Comparison of ENCODE assay signal across 8 cellular contexts in genomic region chr1:174022976-174023277, GRCh38. TPM values are rescaled to one million over a fixed set of nuclear protein-coding genes. Genes with fewer than 3 reads are reported as not detected.
DNase-seq lines count a peak whose midpoint lies in the region; ATAC-seq and TF ChIP-seq lines count a peak whose summit lies in the region.

No MANE protein-coding gene starts in this region.

- H3K4me1 Mint-ChIP-seq in activated CD4-positive, alpha-beta T cell treated with anti-CD3 and anti-CD28 coated beads, Interleukin-2, amount 10 ng/mL, durations not matched to agents 7 days and 5 days, result peaks cover 35% of the 10 kb centered on the region

- H3K9me3 ChIP-seq in liver (ENCODE audit: control insufficient read depth in 4 of 4, low read length in 3 of 4) (no peaks in the 10 kb centered on the region), thymus (ENCODE audit: control insufficient read depth) (no peaks in the 10 kb centered on the region)

- H3K4me3 Mint-ChIP-seq in activated CD4-positive, alpha-beta T cell treated with anti-CD3 and anti-CD28 coated beads, Interleukin-2, amount 10 ng/mL, durations not matched to agents 7 days and 5 days, result peak overlapping the region; percentile 88

- no peak for TF ChIP-seq RAD21 in liver (IDR thresholded peaks at IDR 0.05)

- WGBS in liver, result 58% methylated on average over 4 of the region's 4 CpGs
- WGBS in thymus, result 65% methylated on average over 4 of the region's 4 CpGs

- H3K36me3 Mint-ChIP-seq in activated CD4-positive, alpha-beta T cell treated with anti-CD3 and anti-CD28 coated beads, Interleukin-2, amount 10 ng/mL, durations not matched to agents 7 days and 5 days (ENCODE audit: low read depth), result peaks cover 14% of the 10 kb centered on the region

- ATAC-seq in GM18870 (IDR thresholded peaks at IDR 0.05; ENCODE audit: unreplicated experiment), result no peak

- CTCF ChIA-PET in activated CD4-positive, alpha-beta T cell treated with anti-CD3 and anti-CD28 coated beads, Interleukin-2, amount 10 ng/mL, durations not matched to agents 7 days and 5 days (lab: Charles Lee), result interaction anchor here (1.2 kb wide), 1 partner anchor 155 kb away, joined by 3 read pairs; the partner anchor contains the start of gene ZBTB37

- peak overlapping the region; percentile 67 to 90 (median 80) for H3K4me3 ChIP-seq in liver (ENCODE audit: low read depth in 1 of 3, low read length in 3 of 3)
- peak overlapping the region; percentile 98 for H3K4me3 ChIP-seq in thymus (ENCODE audit: low read length)

- H3K4me1 ChIP-seq in liver (ENCODE audit: control insufficient read depth in 4 of 4, insufficient read depth in 4 of 4, low read length in 3 of 4) (peaks cover 9 to 31% (median 23%) of the 10 kb centered on the region in 4 donors), thymus (ENCODE audit: control insufficient read depth, insufficient read depth, low read length) (peaks cover 9% of the 10 kb centered on the region)

- peak overlapping the region; percentile 98 for H3K27ac Mint-ChIP-seq in activated CD4-positive, alpha-beta T cell treated with anti-CD3 and anti-CD28 coated beads, Interleukin-2, amount 10 ng/mL, durations not matched to agents 7 days and 5 days

- TF ChIP-seq CTCF in liver (IDR thresholded peaks at IDR 0.05; ENCODE audit: low read depth, low read length, missing input control), result no peak

- no peak for DNase-seq in activated CD4-positive, alpha-beta T cell treated with anti-CD3 and anti-CD28 coated beads, Interleukin-2, amount 10 ng/mL, durations not matched to agents 7 days and 5 days
- no peak for DNase-seq in activated CD4-positive, alpha-beta T cell treated with anti-CD3 and anti-CD28 coated beads for 1 hour
- DNase-seq in NCI-H187 (lab: John Stamatoyannopoulos, UW) (no peak), T-helper 9 cell (no peak)

- H3K27me3 ChIP-seq in liver (ENCODE audit: control insufficient read depth in 4 of 4, insufficient read depth in 4 of 4, low read length in 3 of 4) (no peaks in the 10 kb centered on the region), thymus (ENCODE audit: control insufficient read depth, insufficient read depth) (no peaks in the 10 kb centered on the region)

- peak overlapping the region; percentile 91 to 95 for H3K9ac ChIP-seq in liver (ENCODE audit: low read depth in 1 of 2, low read length in 2 of 2)

- H3K9me3 Mint-ChIP-seq in activated CD4-positive, alpha-beta T cell treated with anti-CD3 and anti-CD28 coated beads, Interleukin-2, amount 10 ng/mL, durations not matched to agents 7 days and 5 days, result no peaks in the 10 kb centered on the region

- POLR2A ChIA-PET in activated CD4-positive, alpha-beta T cell treated with anti-CD3 and anti-CD28 coated beads, Interleukin-2, amount 10 ng/mL, durations not matched to agents 7 days and 5 days (lab: Charles Lee), result no interaction called here

- H3K27ac ChIP-seq in angular gyrus (ENCODE audit: low read depth, low read length) (peak overlapping the region; percentile 93), liver (ENCODE audit: low read depth in 1 of 2, low read length in 2 of 2) (peak overlapping the region; percentile 91), thymus (ENCODE audit: low read depth) (peak overlapping the region; percentile 89)

- no peaks in the 10 kb centered on the region for H3K36me3 ChIP-seq in liver (ENCODE audit: control insufficient read depth in 4 of 4, insufficient read depth in 3 of 4, low read depth in 1 of 4, low read length in 3 of 4)
- H3K36me3 ChIP-seq in thymus (ENCODE audit: control insufficient read depth, insufficient read depth), result no peaks in the 10 kb centered on the region

- no peaks in the 10 kb centered on the region for H3K27me3 Mint-ChIP-seq in activated CD4-positive, alpha-beta T cell treated with anti-CD3 and anti-CD28 coated beads, Interleukin-2, amount 10 ng/mL, durations not matched to agents 7 days and 5 days

TF ChIP-seq in liver, 16 proteins besides CTCF, POLR2A, EP300 and RAD21:
- TF ChIP-seq TAF1 (conservative IDR thresholded peaks at IDR 0.05) (no peak), EGR1 (IDR thresholded peaks at IDR 0.05; ENCODE audit: low read depth in 2 of 2) (no peak), MAX (IDR thresholded peaks at IDR 0.05) (no peak), HNF4G (IDR thresholded peaks at IDR 0.05) (no peak)

RNA-seq across cellular contexts. Expression of gene RC3H1, which starts 0.8 kb away (rescaled TPM):
- total RNA-seq in activated CD4-positive, alpha-beta T cell treated with anti-CD3 and anti-CD28 coated beads, Interleukin-2, amount 10 ng/mL, durations not matched to agents 7 days and 5 days, result 10 to 100 TPM; 34.4 to 37.9 TPM
- 10 to 100 TPM; 14.9 to 20.7 TPM for total RNA-seq in liver
- polyA plus RNA-seq in liver, result 1 to 10 TPM; 2.0 to 4.5 TPM
- polyA plus RNA-seq in thymus, result 8.8 TPM
